In the genomic region with DNA sequence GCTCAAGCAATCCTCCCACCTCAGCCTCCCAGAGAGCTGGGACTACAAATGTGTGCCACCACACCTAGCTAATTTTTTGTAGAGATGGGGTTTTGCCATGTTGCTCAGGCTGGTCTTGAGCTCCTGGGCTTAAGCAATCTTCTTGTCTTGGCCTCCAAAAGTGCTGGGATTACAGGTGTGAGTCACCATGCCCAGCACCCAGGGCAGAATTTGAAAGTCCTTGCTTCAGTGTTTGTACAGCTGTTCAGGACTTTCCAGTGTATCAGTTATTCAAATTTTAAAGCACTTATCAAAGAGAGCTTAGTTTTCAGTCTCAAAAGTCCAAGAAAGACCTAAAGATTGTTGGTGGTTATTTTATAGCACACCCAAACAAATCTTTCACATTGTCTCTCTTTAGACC, we compare ENCODE assay signal across 9 cellular contexts. TPM values are rescaled to one million over a fixed set of nuclear protein-coding genes. Genes with fewer than 3 reads are reported as not detected.
A peak's percentile ranks its signal among the peaks of the same experiment; 100 is the strongest.
DNase-seq lines count a peak whose midpoint lies in the region; ATAC-seq and TF ChIP-seq lines count a peak whose summit lies in the region.
"Had no signal": no experiment of that assay in that cellular context is flagged by ENCODE, and none has a peak within 500 bp of the region (broad histone marks: within the 10 kb centered on the region; RNA-seq: fewer than 3 reads in every experiment).

No MANE protein-coding gene starts in this region.

- peak; percentile 55 for ATAC-seq in GM19467 (IDR thresholded peaks at IDR 0.05; ENCODE audit: unreplicated experiment)
- peak; percentile 84 for ATAC-seq in foreskin keratinocyte
- ATAC-seq in sciatic nerve, result no peak

- no peaks in the 10 kb centered on the region for H3F3A ChIP-seq in OCI-LY1 (ENCODE audit: insufficient read depth, low read length)

- peak; percentile 22 for DNase-seq in AG10803 (ENCODE audit: low read depth)
- peak; percentile 51 to 77 for DNase-seq in foreskin keratinocyte
- no peak for DNase-seq in globus pallidus (ENCODE audit: low spot score)
- no peak for DNase-seq in sciatic nerve (ENCODE audit: low spot score)
- no peak for DNase-seq in NOMO-1 (lab: John Stamatoyannopoulos, UW; ENCODE audit: unreplicated experiment in 2 of 2)
- no peak for DNase-seq in stimulated activated CD8-positive, alpha-beta memory T cell treated with anti-CD3 and anti-CD28 coated beads, Interleukin-4, amount 100 ng/mL, for 48 hours
- DNase-seq: effector CD8-positive, alpha-beta T cell had no signal

- no peaks in the 10 kb centered on the region for H4K20me1 ChIP-seq in OCI-LY1 (ENCODE audit: insufficient read depth, low read length)

- H2AFZ ChIP-seq in OCI-LY1 (ENCODE audit: low read length), result no peak overlapping the region

- no peaks in the 10 kb centered on the region for H3K9me3 ChIP-seq in OCI-LY1 (ENCODE audit: low read length)

- intact Hi-C loops in sciatic nerve (cut with DNase I), result no loop called here

- TF ChIP-seq CTCF in AG10803 (conservative IDR thresholded peaks at IDR 0.05; ENCODE audit: low read length) (no peak), OCI-LY1 (IDR thresholded peaks at IDR 0.05; ENCODE audit: low read length) (no peak), foreskin keratinocyte (conservative IDR thresholded peaks at IDR 0.05) (no peak)

- H3K4me3 ChIP-seq in AG10803 (ENCODE audit: low read length) (no peak overlapping the region), OCI-LY1 (ENCODE audit: low read depth, low read length, poor library complexity, severe bottlenecking) (no peak overlapping the region)

- no peaks in the 10 kb centered on the region for H3K79me2 ChIP-seq in OCI-LY1 (ENCODE audit: insufficient read depth, low read length)

- peak overlapping the region; percentile 98 for H3K27ac ChIP-seq in OCI-LY1 (ENCODE audit: low read depth, low read length, poor library complexity, severe bottlenecking)
- peak overlapping the region; percentile 11 for H3K27ac ChIP-seq in foreskin keratinocyte

- peak overlapping the region; percentile 52 for H3K4me2 ChIP-seq in OCI-LY1 (ENCODE audit: low read length)

- peak overlapping the region; percentile 58 for H3K9ac ChIP-seq in OCI-LY1 (ENCODE audit: low read length)

- no peaks in the 10 kb centered on the region for H3K9me2 ChIP-seq in OCI-LY1 (ENCODE audit: low read depth, low read length)

- H3K27me3 ChIP-seq in OCI-LY1 (ENCODE audit: insufficient read depth, low read length) (no peaks in the 10 kb centered on the region), foreskin keratinocyte (no peaks in the 10 kb centered on the region)

- H3K4me1 ChIP-seq in OCI-LY1 (ENCODE audit: insufficient read depth, low read length, severe bottlenecking) (peaks cover 83% of the 10 kb centered on the region), foreskin keratinocyte (peaks cover 20% of the 10 kb centered on the region)

- no peaks in the 10 kb centered on the region for H3K36me3 ChIP-seq in OCI-LY1 (ENCODE audit: insufficient read depth, low read length)

RNA-seq across cellular contexts. Expression of a gene that starts 43.6 kb away (rescaled TPM):
- total RNA-seq in foreskin keratinocyte, result 23.0 and 26.3 TPM in 2 replicates
- 10.8 and 15.0 TPM in 2 replicates for polyA plus RNA-seq in foreskin keratinocyte
- total RNA-seq in sciatic nerve, result 27.9 TPM

Comparison
In these comparisons a context has a peak if more than half of its experiments do, and no peak if none do; other contexts are left out.
1. DNase-seq: peak in AG10803 (single experiment) and foreskin keratinocyte (2 of 2); none in globus pallidus (single experiment), sciatic nerve (single experiment), NOMO-1 (0 of 2) and stimulated activated CD8-positive, alpha-beta memory T cell treated with anti-CD3 and anti-CD28 coated beads, Interleukin-4, amount 100 ng/mL, for 48 hours (single experiment).